In the genomic region with DNA sequence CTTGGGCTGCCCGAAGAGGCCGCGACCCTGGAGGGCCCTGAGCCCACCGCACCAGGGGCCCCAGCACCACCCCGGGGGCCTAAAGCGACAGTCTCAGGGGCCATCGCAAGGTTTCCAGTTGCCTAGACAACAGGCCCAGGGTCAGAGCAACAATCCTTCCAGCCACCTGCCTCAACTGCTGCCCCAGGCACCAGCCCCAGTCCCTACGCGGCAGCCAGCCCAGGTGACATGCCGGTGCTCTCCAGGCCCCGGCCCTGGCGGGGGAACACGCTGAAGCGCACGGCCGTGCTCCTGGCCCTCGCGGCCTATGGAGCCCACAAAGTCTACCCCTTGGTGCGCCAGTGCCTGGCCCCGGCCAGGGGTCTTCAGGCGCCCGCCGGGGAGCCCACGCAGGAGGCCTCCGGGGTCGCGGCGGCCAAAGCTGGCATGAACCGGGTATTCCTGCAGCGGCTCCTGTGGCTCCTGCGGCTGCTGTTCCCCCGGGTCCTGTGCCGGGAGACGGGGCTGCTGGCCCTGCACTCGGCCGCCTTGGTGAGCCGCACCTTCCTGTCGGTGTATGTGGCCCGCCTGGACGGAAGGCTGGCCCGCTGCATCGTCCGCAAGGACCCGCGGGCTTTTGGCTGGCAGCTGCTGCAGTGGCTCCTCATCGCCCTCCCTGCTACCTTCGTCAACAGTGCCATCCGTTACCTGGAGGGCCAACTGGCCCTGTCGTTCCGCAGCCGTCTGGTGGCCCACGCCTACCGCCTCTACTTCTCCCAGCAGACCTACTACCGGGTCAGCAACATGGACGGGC, we compare ENCODE assay signal across 8 cellular contexts. TPM values are rescaled to one million over a fixed set of nuclear protein-coding genes. Genes with fewer than 3 reads are reported as not detected.
DNase-seq lines count a peak whose midpoint lies in the region; ATAC-seq and TF ChIP-seq lines count a peak whose summit lies in the region.

No MANE protein-coding gene starts in this region.

- H3K27ac ChIP-seq in thyroid gland: peak overlapping the region; percentile 73 to 84 (median 77)

- DNase-seq in DMS53 treated with DMSO at 0.1 percent for 48 hours (lab: John Stamatoyannopoulos, UW; ENCODE audit: unreplicated experiment) (peak; percentile 16), HAP-1 (ENCODE audit: low spot score in 2 of 2) (peak in 1 of 2 experiments; percentile 46), kidney epithelial cell (ENCODE audit: low read depth) (no peak), thyroid gland (no peak), NCI-H1105 (lab: John Stamatoyannopoulos, UW) (no peak), NCI-H1436 treated with DMSO at 0.1 percent for 48 hours (lab: John Stamatoyannopoulos, UW) (no peak)

- H3K9me3 Mint-ChIP-seq in activated T-helper 17 cell treated with anti-CD3 and anti-CD28 coated beads, Interleukin-2, amount 50 U/mL, for 72 hours: no peaks in the 10 kb centered on the region

- H3K4me3 ChIP-seq in HAP-1: peak overlapping the region; percentile 74
- H3K4me3 ChIP-seq in kidney epithelial cell (ENCODE audit: low read depth, low read length): peak overlapping the region; percentile 74
- H3K4me3 ChIP-seq in thyroid gland (replicated peaks in 1 of 3): peak overlapping the region in 1 of 3 donors; percentile 52

- H3K36me3 ChIP-seq in HAP-1 (replicated peaks) (peaks cover 18% of the 10 kb centered on the region), kidney epithelial cell (ENCODE audit: control insufficient read depth, insufficient read depth, low read length) (no peaks in the 10 kb centered on the region), thyroid gland (peaks cover 0 to 3% of the 10 kb centered on the region in 2 donors)

- peak; percentile 5 for ATAC-seq in activated T-helper 17 cell treated with anti-CD3 and anti-CD28 coated beads, Interleukin-2, amount 50 U/mL, for 72 hours (replicated peaks)
- no peak for ATAC-seq in HG02588 (IDR thresholded peaks at IDR 0.05; ENCODE audit: unreplicated experiment)

- H3K36me3 Mint-ChIP-seq in activated T-helper 17 cell treated with anti-CD3 and anti-CD28 coated beads, Interleukin-2, amount 50 U/mL, for 72 hours (ENCODE audit: low read depth): peaks cover 28% of the 10 kb centered on the region

- H3K9me3 ChIP-seq in HAP-1 (no peaks in the 10 kb centered on the region), thyroid gland (no peaks in the 10 kb centered on the region)

- no peak overlapping the region for H3K27ac Mint-ChIP-seq in activated T-helper 17 cell treated with anti-CD3 and anti-CD28 coated beads, Interleukin-2, amount 50 U/mL, for 72 hours

- peaks cover 5% of the 10 kb centered on the region for H3K4me1 Mint-ChIP-seq in activated T-helper 17 cell treated with anti-CD3 and anti-CD28 coated beads, Interleukin-2, amount 50 U/mL, for 72 hours

- in situ Hi-C loops in HAP-1 (cut with MboI; ENCODE audit: low sequenced_read_pairs): no loop called here

- TF ChIP-seq POLR2A in thyroid gland (IDR thresholded peaks at IDR 0.05): peak in 1 of 2 donors; percentile 4

- H3K4me1 ChIP-seq in HAP-1 (peaks cover 29% of the 10 kb centered on the region), thyroid gland (peaks cover 21 to 43% of the 10 kb centered on the region in 2 donors)

- H3K27me3 ChIP-seq in HAP-1 (ENCODE audit: low read depth) (no peaks in the 10 kb centered on the region), kidney epithelial cell (ENCODE audit: control insufficient read depth, insufficient read depth, low read length) (no peaks in the 10 kb centered on the region), thyroid gland (no peaks in the 10 kb centered on the region)

- intact Hi-C loops in thyroid gland (cut with DNase I): no loop called here

- no peak for TF ChIP-seq CTCF in kidney epithelial cell (IDR thresholded peaks at IDR 0.05; ENCODE audit: insufficient read depth, low read length, poor library complexity, severe bottlenecking)
- no peak for TF ChIP-seq CTCF in thyroid gland (IDR thresholded peaks at IDR 0.05)

- H3K27me3 Mint-ChIP-seq in activated T-helper 17 cell treated with anti-CD3 and anti-CD28 coated beads, Interleukin-2, amount 50 U/mL, for 72 hours: no peaks in the 10 kb centered on the region

- peak overlapping the region; percentile 86 for H3K4me3 Mint-ChIP-seq in activated T-helper 17 cell treated with anti-CD3 and anti-CD28 coated beads, Interleukin-2, amount 50 U/mL, for 72 hours

- WGBS in thyroid gland, 2 donors: 93% methylated on average over 8 of the region's 55 CpGs; no CpG with 5 or more reads in 1 of the 2 donors

RNA-seq across cellular contexts. Expression of a gene that starts 0.6 kb away (rescaled TPM):
- 1 to 10 TPM; 6.7 to 9.4 TPM for total RNA-seq in activated T-helper 17 cell treated with anti-CD3 and anti-CD28 coated beads, Interleukin-2, amount 50 U/mL, for 72 hours
- total RNA-seq in kidney epithelial cell: 14.2 and 15.3 TPM in 2 replicates
- total RNA-seq in thyroid gland: 10 to 100 TPM in 1 of 4 donors, 1 to 10 TPM in 3; 7.0 to 11.8 (median 8.9) TPM

RNA-seq across cellular contexts. Expression of a gene that starts 1.0 kb away (rescaled TPM):
- 100 to 1,000 TPM; 115 to 170 TPM for total RNA-seq in activated T-helper 17 cell treated with anti-CD3 and anti-CD28 coated beads, Interleukin-2, amount 50 U/mL, for 72 hours
- total RNA-seq in kidney epithelial cell (148 and 179 TPM in 2 replicates), thyroid gland (100 to 1,000 TPM; 170 to 228 (median 185) TPM)

RNA-seq across cellular contexts. Expression of a gene that starts 37.5 kb away (rescaled TPM):
- total RNA-seq in activated T-helper 17 cell treated with anti-CD3 and anti-CD28 coated beads, Interleukin-2, amount 50 U/mL, for 72 hours: 10 to 100 TPM in 1 of 2 donors, 1 to 10 TPM in 1; 1.1 to 26.1 TPM
- total RNA-seq in kidney epithelial cell: 35.0 and 36.0 TPM in 2 replicates
- total RNA-seq in thyroid gland: 1 to 10 TPM; 4.0 to 8.0 (median 6.1) TPM

RNA-seq across cellular contexts. Expression of a gene that starts 38.8 kb away (rescaled TPM):
- total RNA-seq in activated T-helper 17 cell treated with anti-CD3 and anti-CD28 coated beads, Interleukin-2, amount 50 U/mL, for 72 hours: 1 to 10 TPM in 1 of 2 donors, under 1 TPM in 1; 0.45 to 7.9 TPM
- total RNA-seq in kidney epithelial cell (3.6 and 9.1 TPM in 2 replicates), thyroid gland (1 to 10 TPM in 3 of 4 donors, under 1 TPM in 1; 0.67 to 2.0 (median 1.1) TPM)

RNA-seq across cellular contexts. Expression of a gene that starts 51.6 kb away (rescaled TPM):
- total RNA-seq in activated T-helper 17 cell treated with anti-CD3 and anti-CD28 coated beads, Interleukin-2, amount 50 U/mL, for 72 hours: 10 to 100 TPM in 1 of 2 donors, 1 to 10 TPM in 1; 1.6 to 16.7 TPM
- total RNA-seq in kidney epithelial cell (0.34 and 1.6 TPM in 2 replicates), thyroid gland (under 1 TPM in 1 of 4 donors, not detected in 3; 0.83 TPM)
